In the genomic region with DNA sequence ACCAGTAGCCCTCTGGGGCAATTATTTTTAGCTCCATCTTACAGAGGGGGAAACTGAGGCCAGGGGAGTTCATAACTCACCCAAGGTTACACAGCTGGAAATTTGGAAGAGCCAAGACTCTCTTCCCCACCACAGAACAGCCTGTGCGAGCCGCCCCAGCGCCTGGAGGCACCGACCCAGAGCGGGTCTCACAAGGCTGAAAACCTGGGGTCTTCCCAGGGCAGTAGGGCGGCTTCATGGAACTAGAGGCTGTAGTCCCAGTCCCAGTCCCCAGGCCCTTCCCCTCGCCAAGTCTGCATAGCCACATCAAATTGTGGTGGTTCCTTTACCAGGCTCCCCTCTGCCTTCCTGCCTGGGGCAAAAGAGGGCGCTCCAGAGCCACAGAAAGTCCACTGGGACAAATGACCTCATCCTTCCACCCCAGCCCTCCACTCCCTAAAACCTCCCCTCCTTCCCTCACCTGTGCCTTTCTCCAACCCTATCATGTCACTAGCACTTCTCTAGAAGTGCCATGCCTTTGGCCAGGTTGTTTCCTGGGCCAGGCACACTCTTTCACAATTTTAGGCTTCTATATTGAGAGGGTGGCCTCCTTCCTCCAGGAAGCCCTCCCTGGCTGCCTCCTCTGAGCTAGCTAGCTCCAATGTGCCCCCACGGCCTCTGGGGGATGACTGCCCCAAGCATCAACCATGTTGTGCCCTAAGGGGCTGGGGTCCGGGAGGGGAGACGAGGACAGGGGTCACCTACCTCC, we compare ENCODE assay signal across 8 cellular contexts. TPM values are rescaled to one million over a fixed set of nuclear protein-coding genes. Genes with fewer than 3 reads are reported as not detected.
DNase-seq lines count a peak whose midpoint lies in the region; ATAC-seq, FAIRE-seq and TF ChIP-seq lines count a peak whose summit lies in the region.

No MANE protein-coding gene starts in this region.

- FAIRE-seq in urothelium cell line (lab: Jason Lieb, UNC) = no peak

- no peaks in the 10 kb centered on the region for H3K36me3 Mint-ChIP-seq in neural progenitor cell

- peak; percentile 70 for TF ChIP-seq CTCF in GM12865 (IDR thresholded peaks at IDR 0.05; ENCODE audit: insufficient read depth, low read depth, low read length, missing control alignments)
- TF ChIP-seq CTCF in fibroblast of the aortic adventitia (IDR thresholded peaks at IDR 0.05; ENCODE audit: insufficient read depth, low read length) = peak; percentile 93
- peak; percentile 74 for TF ChIP-seq CTCF in neural progenitor cell (IDR thresholded peaks at IDR 0.05)

- ATAC-seq in GM21528 (IDR thresholded peaks at IDR 0.05; ENCODE audit: low FRiP score, unreplicated experiment) = no peak
- ATAC-seq in HG02759 (IDR thresholded peaks at IDR 0.05; ENCODE audit: unreplicated experiment) = no peak

- no peak overlapping the region for H3K9ac ChIP-seq in neural progenitor cell

- H3K27me3 ChIP-seq in neural progenitor cell = no peaks in the 10 kb centered on the region

- H4K20me1 ChIP-seq in neural progenitor cell (ENCODE audit: low read depth) = no peaks in the 10 kb centered on the region

- peak overlapping the region; percentile 57 for H3K4me3 Mint-ChIP-seq in neural progenitor cell

- no peaks in the 10 kb centered on the region for H3K36me3 ChIP-seq in neural progenitor cell

- no peaks in the 10 kb centered on the region for H3K9me3 Mint-ChIP-seq in neural progenitor cell

- H3K27ac ChIP-seq in neural progenitor cell = no peak overlapping the region

- H2AFZ ChIP-seq in neural progenitor cell (replicated peaks) = no peak overlapping the region

- H3K4me1 ChIP-seq in neural progenitor cell = peaks cover 30% of the 10 kb centered on the region

- peaks cover 42% of the 10 kb centered on the region for H3F3A ChIP-seq in neural progenitor cell (ENCODE audit: low read depth)

- peaks cover 48% of the 10 kb centered on the region for H3K4me1 Mint-ChIP-seq in neural progenitor cell

- H3K27me3 Mint-ChIP-seq in neural progenitor cell (ENCODE audit: insufficient read depth, low read depth) = peaks cover 11% of the 10 kb centered on the region

- DNase-seq in GM12865 (ENCODE audit: low read depth) = peak; percentile 46
- DNase-seq in NCI-H226 = peak; percentile 28
- peak; percentile 80 for DNase-seq in activated T-cell treated with anti-CD3 and anti-CD28 coated beads, Interleukin-2, amount 50 U/mL, for 48 hours
- DNase-seq in fibroblast of the aortic adventitia (ENCODE audit: low read depth) = peak; percentile 70
- DNase-seq in neural progenitor cell (ENCODE audit: low spot score) = peak; percentile 83
- peak; percentile 69 for DNase-seq in urothelium cell line (ENCODE audit: low spot score)

- H3K4me3 ChIP-seq in GM12865 (ENCODE audit: low read depth, low read length) (no peak overlapping the region), fibroblast of the aortic adventitia (ENCODE audit: low read depth, low read length) (no peak overlapping the region), neural progenitor cell (no peak overlapping the region)

- H3K9me3 ChIP-seq in neural progenitor cell (ENCODE audit: low read depth) = no peaks in the 10 kb centered on the region

- no peaks in the 10 kb centered on the region for H3K79me2 ChIP-seq in neural progenitor cell (ENCODE audit: low read depth)

- H3K27ac Mint-ChIP-seq in neural progenitor cell = peak overlapping the region; percentile 90

- peak overlapping the region; percentile 65 for H3K4me2 ChIP-seq in neural progenitor cell

RNA-seq across cellular contexts. Expression of gene CDC42EP1, which starts 15.2 kb away (rescaled TPM):
- 18.9 and 30.3 TPM in 2 replicates for total RNA-seq in fibroblast of the aortic adventitia (ENCODE audit: low replicate concordance)
- 0.84 and 1.8 TPM in 2 replicates for total RNA-seq in neural progenitor cell (ENCODE audit: low replicate concordance)

RNA-seq across cellular contexts. Expression of gene CARD10, which starts 25.9 kb away (rescaled TPM):
- 5.8 and 13.1 TPM in 2 replicates for total RNA-seq in fibroblast of the aortic adventitia (ENCODE audit: low replicate concordance)
- 1.5 and 6.2 TPM in 2 replicates for total RNA-seq in neural progenitor cell (ENCODE audit: low replicate concordance)

RNA-seq across cellular contexts. Expression of gene LGALS2, which starts 34.8 kb away (rescaled TPM):
- total RNA-seq in fibroblast of the aortic adventitia (ENCODE audit: low replicate concordance) (not detected in 2 replicates), neural progenitor cell (ENCODE audit: low replicate concordance) (not detected in 2 replicates)

RNA-seq across cellular contexts. Expression of gene MFNG, which starts 58.9 kb away (rescaled TPM):
- total RNA-seq in fibroblast of the aortic adventitia (ENCODE audit: low replicate concordance) (0.16 and 0.36 TPM in 2 replicates), neural progenitor cell (ENCODE audit: low replicate concordance) (2.3 and 10.6 TPM in 2 replicates)

Comparison
In these comparisons a context has a peak if more than half of its experiments do, and no peak if none do; other contexts are left out.
1. DNase-seq: peak in every context shown above with its lines; median percentile 83 in neural progenitor cell; 80 in activated T-cell treated with anti-CD3 and anti-CD28 coated beads, Interleukin-2, amount 50 U/mL, for 48 hours; 70 in fibroblast of the aortic adventitia; 69 in urothelium cell line; 46 in GM12865; 28 in NCI-H226.